Comparison of ENCODE assay signal across 23 cellular contexts in genomic region chr22:32752326-32752725, GRCh38. TPM values are rescaled to one million over a fixed set of nuclear protein-coding genes. Genes with fewer than 3 reads are reported as not detected.
DNase-seq lines count a peak whose midpoint lies in the region; ATAC-seq and TF ChIP-seq lines count a peak whose summit lies in the region.
"Had no signal": no experiment of that assay in that cellular context is flagged by ENCODE, and none has a peak within 500 bp of the region (broad histone marks: within the 10 kb centered on the region; RNA-seq: fewer than 3 reads in every experiment).

No MANE protein-coding gene starts in this region.

- TF ChIP-seq CTCF in left ventricle myocardium inferior (IDR thresholded peaks at IDR 0.05; ENCODE audit: borderline replicate concordance) (no peak), heart right ventricle (IDR thresholded peaks at IDR 0.05) (no peak), nephron (IDR thresholded peaks at IDR 0.05; ENCODE audit: unreplicated experiment in 3 of 3) (no peak)

- H3K36me3 ChIP-seq in left ventricle myocardium inferior (no peaks in the 10 kb centered on the region), heart right ventricle (no peaks in the 10 kb centered on the region), adipocyte (ENCODE audit: control insufficient read depth, insufficient read depth, low read length, severe bottlenecking) (no peaks in the 10 kb centered on the region)
- H3K36me3 ChIP-seq: cardiac muscle cell, vagina had no signal

- intact Hi-C loops in left ventricle myocardium inferior (cut with micrococcal nuclease) = no loop called here
- intact Hi-C loops in heart right ventricle (cut with DNase I) = loop anchor here in 1 of 10 donors (5.0 kb wide), 1 partner anchor 130 kb away; no protein-coding TSS in a partner anchor

- ATAC-seq in heart right ventricle (no peak), GM19351 (IDR thresholded peaks at IDR 0.05; ENCODE audit: unreplicated experiment) (no peak), GM21529 (IDR thresholded peaks at IDR 0.05; ENCODE audit: unreplicated experiment) (no peak)
- ATAC-seq: K562 had no signal

- no peak for DNase-seq in left ventricle myocardium inferior
- no peak for DNase-seq in heart right ventricle
- no peak for DNase-seq in adipocyte (ENCODE audit: low read depth)
- DNase-seq in NK-92 (lab: John Stamatoyannopoulos, UW; ENCODE audit: unreplicated experiment) = no peak
- no peak for DNase-seq in foreskin melanocyte
- DNase-seq: activated B cell treated with CpG ODN at 0.5 μM for 24 hours; activated CD4-positive, alpha-beta memory T cell treated with anti-CD3 and anti-CD28 coated beads, Interleukin-2, amount 10 ng/mL, durations not matched to agents 7 days and 5 days; amniotic stem cell; kidney; NCI-H146; NCI-H446 treated with DMSO at 0.1 percent for 48 hours; PC-9; SHP77; SW 1271; T1000 had no signal

- H3K27ac ChIP-seq in left ventricle myocardium inferior (replicated peaks) = peak overlapping the region; percentile 69
- peak overlapping the region in 2 of 10 donors; percentile 69 to 83 for H3K27ac ChIP-seq in heart right ventricle
- H3K27ac ChIP-seq: C4-2B, cardiac muscle cell, psoas muscle had no signal

- H3K4me1 ChIP-seq in left ventricle myocardium inferior (peaks cover 30% of the 10 kb centered on the region), heart right ventricle (peaks cover 2 to 25% (median 14%) of the 10 kb centered on the region in 9 donors), adipocyte (ENCODE audit: control insufficient read depth, insufficient read depth, low read length) (peaks cover 31% of the 10 kb centered on the region)

- H3K27me3 ChIP-seq in left ventricle myocardium inferior (ENCODE audit: low read depth) (no peaks in the 10 kb centered on the region), heart right ventricle (no peaks in the 10 kb centered on the region), adipocyte (replicated peaks; ENCODE audit: control insufficient read depth, insufficient read depth, low read length) (no peaks in the 10 kb centered on the region)
- H3K27me3 ChIP-seq: cardiac muscle cell, vagina had no signal

- peaks cover 5% of the 10 kb centered on the region for H3K27me3 Mint-ChIP-seq in nephron (ENCODE audit: low read depth)
- H3K27me3 Mint-ChIP-seq: activated CD4-positive, alpha-beta memory T cell treated with anti-CD3 and anti-CD28 coated beads, Interleukin-2, amount 10 ng/mL, durations not matched to agents 7 days and 5 days had no signal

- WGBS in heart right ventricle, 2 donors = 77 to 80% methylated on average over 9 of the region's 9 CpGs

- peak overlapping the region in 2 of 3 experiments; percentile 15 to 29 for H3K27ac Mint-ChIP-seq in nephron
- H3K27ac Mint-ChIP-seq: activated B cell treated with CpG ODN at 0.5 μM for 24 hours; activated CD4-positive, alpha-beta memory T cell treated with anti-CD3 and anti-CD28 coated beads, Interleukin-2, amount 10 ng/mL, durations not matched to agents 7 days and 5 days had no signal

- H3K9me3 ChIP-seq in left ventricle myocardium inferior (replicated peaks) = no peaks in the 10 kb centered on the region
- H3K9me3 ChIP-seq in heart right ventricle = no peaks in the 10 kb centered on the region
- no peaks in the 10 kb centered on the region for H3K9me3 ChIP-seq in adipocyte (ENCODE audit: control insufficient read depth, low read length)
- H3K9me3 ChIP-seq: psoas muscle, vagina had no signal

- H3K4me1 Mint-ChIP-seq in nephron = peaks cover 19% of the 10 kb centered on the region
- H3K4me1 Mint-ChIP-seq: activated B cell treated with CpG ODN at 0.5 μM for 24 hours had no signal

- no peaks in the 10 kb centered on the region for H3K9me3 Mint-ChIP-seq in nephron
- H3K9me3 Mint-ChIP-seq: activated B cell treated with CpG ODN at 0.5 μM for 24 hours; activated CD4-positive, alpha-beta memory T cell treated with anti-CD3 and anti-CD28 coated beads, Interleukin-2, amount 10 ng/mL, durations not matched to agents 7 days and 5 days had no signal

- H3K4me3 ChIP-seq in left ventricle myocardium inferior (no peak overlapping the region), heart right ventricle (no peak overlapping the region), adipocyte (ENCODE audit: low read length) (no peak overlapping the region)
- H3K4me3 ChIP-seq: cardiac muscle cell, K562, PC-9, psoas muscle, vagina had no signal

- peak overlapping the region; percentile 40 for H3K9ac ChIP-seq in adipocyte (ENCODE audit: low read length)

- no peaks in the 10 kb centered on the region for H3K36me3 Mint-ChIP-seq in nephron (ENCODE audit: low read depth)

- no peak overlapping the region for H3K4me3 Mint-ChIP-seq in nephron
- H3K4me3 Mint-ChIP-seq: activated B cell treated with CpG ODN at 0.5 μM for 24 hours; activated CD4-positive, alpha-beta memory T cell treated with anti-CD3 and anti-CD28 coated beads, Interleukin-2, amount 10 ng/mL, durations not matched to agents 7 days and 5 days had no signal

RNA-seq across cellular contexts. Expression of gene TIMP3, which starts 49.2 kb away (rescaled TPM):
- total RNA-seq in left ventricle myocardium inferior (250 TPM), heart right ventricle (100 to 1,000 TPM in 9 of 10 donors, 10 to 100 TPM in 1; 91.9 to 380 (median 166) TPM)
- polyA plus RNA-seq in heart right ventricle = 100 to 1,000 TPM; 134 to 173 TPM
- total RNA-seq: activated B cell treated with CpG ODN at 0.5 μM for 24 hours; activated CD4-positive, alpha-beta memory T cell treated with anti-CD3 and anti-CD28 coated beads, Interleukin-2, amount 10 ng/mL, durations not matched to agents 7 days and 5 days had no signal
